In the genomic region with DNA sequence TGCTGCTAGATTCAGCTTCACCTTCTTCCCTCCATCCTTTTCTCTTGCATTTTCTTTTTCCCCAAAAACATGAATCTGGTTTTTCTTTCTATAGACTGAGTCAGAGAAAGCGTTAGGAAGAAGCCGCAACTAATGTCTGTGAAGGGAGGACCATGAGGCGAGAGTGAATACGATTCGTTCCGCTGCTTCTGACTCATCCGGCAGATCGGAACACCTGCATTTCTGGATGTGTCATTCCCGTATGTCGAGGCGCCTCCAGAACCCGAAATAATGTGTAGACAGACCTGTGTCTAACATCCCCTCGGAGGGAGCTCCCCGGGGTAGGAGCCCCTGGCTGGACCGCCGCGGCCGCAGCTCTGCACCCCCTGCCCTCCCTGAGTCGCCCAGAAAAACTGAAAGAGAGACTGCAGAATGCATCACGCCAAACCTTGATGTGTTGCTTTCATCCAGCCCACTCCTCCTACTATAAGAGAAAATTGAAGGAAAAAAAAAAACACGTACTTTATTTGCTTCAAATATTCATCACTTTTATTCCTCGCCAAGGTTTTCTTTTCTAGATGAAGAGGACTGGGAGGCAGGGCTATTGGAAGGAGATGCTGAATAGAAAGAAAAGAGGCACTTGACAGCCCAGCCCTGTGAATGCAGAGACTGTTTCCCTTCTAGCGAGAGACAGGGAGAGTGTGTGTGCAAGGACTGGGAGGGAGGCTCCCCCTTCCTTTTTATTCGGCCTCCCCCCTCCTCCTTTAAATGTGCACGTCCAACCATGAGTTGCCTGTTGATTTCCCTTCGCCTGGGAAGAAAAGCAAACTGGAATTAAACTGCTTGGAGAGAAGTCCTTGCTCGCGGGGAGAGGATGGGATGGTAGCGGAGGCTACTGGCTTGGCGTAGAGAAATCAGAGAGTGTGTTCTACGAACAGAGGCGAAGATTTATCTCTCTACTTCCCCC, we compare ENCODE assay signal across 8 cellular contexts. TPM values are rescaled to one million over a fixed set of nuclear protein-coding genes. Genes with fewer than 3 reads are reported as not detected.
DNase-seq lines count a peak whose midpoint lies in the region; ATAC-seq, FAIRE-seq and TF ChIP-seq lines count a peak whose summit lies in the region.

No MANE protein-coding gene starts in this region.

- peak overlapping the region; percentile 25 for H3K27ac Mint-ChIP-seq in activated CD4-positive, alpha-beta T cell treated with anti-CD3 and anti-CD28 coated beads, Interleukin-2, amount 10 ng/mL, durations not matched to agents 7 days and 5 days
- H3K27ac Mint-ChIP-seq in nephron, result peak overlapping the region; percentile 85 to 87 (median 86)

- POLR2A ChIA-PET in activated CD4-positive, alpha-beta T cell treated with anti-CD3 and anti-CD28 coated beads, Interleukin-2, amount 10 ng/mL, durations not matched to agents 7 days and 5 days (lab: Charles Lee), result no interaction called here

- TF ChIP-seq CTCF in WI38 (IDR thresholded peaks at IDR 0.05; ENCODE audit: low read depth, low read length) (no peak), fibroblast of the aortic adventitia (IDR thresholded peaks at IDR 0.05; ENCODE audit: insufficient read depth, low read length) (no peak), nephron (IDR thresholded peaks at IDR 0.05; ENCODE audit: unreplicated experiment in 3 of 3) (no peak)

- peak overlapping the region; percentile 69 for H3K4me3 Mint-ChIP-seq in activated CD4-positive, alpha-beta T cell treated with anti-CD3 and anti-CD28 coated beads, Interleukin-2, amount 10 ng/mL, durations not matched to agents 7 days and 5 days
- peak overlapping the region; percentile 91 to 96 (median 92) for H3K4me3 Mint-ChIP-seq in nephron

- H3K4me1 Mint-ChIP-seq in activated CD4-positive, alpha-beta T cell treated with anti-CD3 and anti-CD28 coated beads, Interleukin-2, amount 10 ng/mL, durations not matched to agents 7 days and 5 days, result peaks cover 19% of the 10 kb centered on the region
- H3K4me1 Mint-ChIP-seq in nephron, result peaks cover 20% of the 10 kb centered on the region

- no peak for DNase-seq in activated CD4-positive, alpha-beta T cell treated with anti-CD3 and anti-CD28 coated beads, Interleukin-2, amount 10 ng/mL, durations not matched to agents 7 days and 5 days
- no peak for DNase-seq in activated CD4-positive, alpha-beta T cell treated with anti-CD3 and anti-CD28 coated beads, Interleukin-2, amount 50 U/mL, for 1 hour
- DNase-seq in fibroblast of the aortic adventitia (ENCODE audit: low read depth), result no peak
- no peak for DNase-seq in left lobe of liver (ENCODE audit: low spot score)
- DNase-seq in GDM1 (lab: John Stamatoyannopoulos, UW), result no peak
- DNase-seq in urothelium cell line (ENCODE audit: low spot score), result no peak

- no peak for FAIRE-seq in urothelium cell line (lab: Jason Lieb, UNC)

- H3K9me3 Mint-ChIP-seq in activated CD4-positive, alpha-beta T cell treated with anti-CD3 and anti-CD28 coated beads, Interleukin-2, amount 10 ng/mL, durations not matched to agents 7 days and 5 days, result peaks cover 3% of the 10 kb centered on the region
- peaks cover 2% of the 10 kb centered on the region for H3K9me3 Mint-ChIP-seq in nephron

- no peak for ATAC-seq in left lobe of liver

- CTCF ChIA-PET in activated CD4-positive, alpha-beta T cell treated with anti-CD3 and anti-CD28 coated beads, Interleukin-2, amount 10 ng/mL, durations not matched to agents 7 days and 5 days (lab: Charles Lee), result no interaction called here

- H3K36me3 Mint-ChIP-seq in activated CD4-positive, alpha-beta T cell treated with anti-CD3 and anti-CD28 coated beads, Interleukin-2, amount 10 ng/mL, durations not matched to agents 7 days and 5 days (ENCODE audit: low read depth), result peaks cover 6% of the 10 kb centered on the region
- peaks cover 32% of the 10 kb centered on the region for H3K36me3 Mint-ChIP-seq in nephron (ENCODE audit: low read depth)

- H3K4me3 ChIP-seq in WI38 (ENCODE audit: low read depth, low read length) (peak overlapping the region; percentile 52), fibroblast of the aortic adventitia (ENCODE audit: low read depth, low read length) (peak overlapping the region; percentile 67)

- peaks cover 61% of the 10 kb centered on the region for H3K27me3 Mint-ChIP-seq in activated CD4-positive, alpha-beta T cell treated with anti-CD3 and anti-CD28 coated beads, Interleukin-2, amount 10 ng/mL, durations not matched to agents 7 days and 5 days
- peaks cover 63% of the 10 kb centered on the region for H3K27me3 Mint-ChIP-seq in nephron (ENCODE audit: low read depth)

RNA-seq across cellular contexts. Expression of gene PCDH17, which starts 0.6 kb away (rescaled TPM):
- total RNA-seq in activated CD4-positive, alpha-beta T cell treated with anti-CD3 and anti-CD28 coated beads, Interleukin-2, amount 10 ng/mL, durations not matched to agents 7 days and 5 days, result not detected
- total RNA-seq in fibroblast of the aortic adventitia (ENCODE audit: low replicate concordance) (0.82 and 1.4 TPM in 2 replicates), left lobe of liver (0.65 TPM)
